ENCODE assay signal across 21 cellular contexts in genomic region chr17:50837980-50838954, GRCh38. TPM values are rescaled to one million over a fixed set of nuclear protein-coding genes. Genes with fewer than 3 reads are reported as not detected.
DNase-seq lines count a peak whose midpoint lies in the region; ATAC-seq and TF ChIP-seq lines count a peak whose summit lies in the region.
"Had no signal": no experiment of that assay in that cellular context is flagged by ENCODE, and none has a peak within 500 bp of the region (broad histone marks: within the 10 kb centered on the region; RNA-seq: fewer than 3 reads in every experiment).

No MANE protein-coding gene starts in this region.

- H3K9me3 ChIP-seq in A673 (ENCODE audit: low read depth, low read length, poor library complexity, severe bottlenecking) = no peaks in the 10 kb centered on the region

- BruUV-seq in A673 (replicated peaks; lab: Mats Ljungman, UMichigan) = no TSS peak

- H3K27ac ChIP-seq in angular gyrus (ENCODE audit: low read depth, low read length) (peak overlapping the region; percentile 97), A673 (ENCODE audit: low read depth, low read length, poor library complexity, severe bottlenecking) (no peak overlapping the region)

- DNase-seq in GM13977 (ENCODE audit: low spot score) (peak; percentile 18), iPS-NIHi7 (ENCODE audit: extremely low spot score) (peak; percentile 7), pons (ENCODE audit: low spot score) (peak; percentile 82), A673 (ENCODE audit: low spot score) (no peak)
- no peak for DNase-seq in effector memory CD8-positive, alpha-beta T cell
- DNase-seq: foreskin melanocyte; KG1; NCI-H1694; nephron progenitor cell; stimulated activated CD4-positive, alpha-beta T cell treated with anti-CD3 and anti-CD28 coated beads, Interleukin-12 subunit alpha, Interleukin-12 subunit beta, amount 100 ng/mL, for 4 hours; SW 1271 had no signal

- CTCF ChIA-PET in A673 (lab: Charles Lee) = no interaction called here

- H3K4me1 ChIP-seq in A673 (ENCODE audit: insufficient read depth, low read length, poor library complexity, severe bottlenecking) = no peaks in the 10 kb centered on the region

- H3K4me1 Mint-ChIP-seq in effector memory CD8-positive, alpha-beta T cell (ENCODE audit: low read depth in 2 of 2) = peaks cover 6 to 11% of the 10 kb centered on the region in 2 donors

- H3K27ac Mint-ChIP-seq in effector memory CD8-positive, alpha-beta T cell = no peak overlapping the region
- H3K27ac Mint-ChIP-seq: CD14-positive monocyte, mesothelial cell of epicardium, nephron progenitor cell had no signal

- no peak overlapping the region for H3K4me3 ChIP-seq in A673 (ENCODE audit: low read depth, low read length, poor library complexity, severe bottlenecking)

- TF ChIP-seq CTCF in GM13977 (IDR thresholded peaks at IDR 0.05; ENCODE audit: extremely low read depth, insufficient read depth, missing control alignments) (no peak), A673 (conservative IDR thresholded peaks at IDR 0.05; ENCODE audit: low read depth, low read length) (no peak)

- intact Hi-C loops in A673 (cut with micrococcal nuclease; ENCODE audit: unreplicated experiment) = no loop called here

- in situ Hi-C loops in GM13977 (cut with MboI; ENCODE audit: low pct_unique_long_range_greater_than_20kb, low sequenced_read_pairs, unreplicated experiment) = loop anchor here (5.0 kb wide), 1 partner anchor 56 kb away; no protein-coding TSS in a partner anchor

- no peak overlapping the region for H3K4me3 Mint-ChIP-seq in effector memory CD8-positive, alpha-beta T cell
- H3K4me3 Mint-ChIP-seq: CD14-positive monocyte, mesothelial cell of epicardium, nephron progenitor cell had no signal

- H3K27me3 ChIP-seq in A673 (replicated peaks; ENCODE audit: insufficient read depth, low read depth, low read length, poor library complexity) = no peaks in the 10 kb centered on the region

- POLR2A ChIA-PET in A673 (lab: Charles Lee; ENCODE audit: low non-redundant PET) = no interaction called here

- no peaks in the 10 kb centered on the region for H3K9me3 Mint-ChIP-seq in effector memory CD8-positive, alpha-beta T cell
- H3K9me3 Mint-ChIP-seq: CD14-positive monocyte, mesothelial cell of epicardium, nephron progenitor cell had no signal

- peaks cover 25 to 30% of the 10 kb centered on the region in 2 donors for H3K27me3 Mint-ChIP-seq in effector memory CD8-positive, alpha-beta T cell

- ATAC-seq in effector memory CD8-positive, alpha-beta T cell (replicated peaks) = no peak
- ATAC-seq in HG03520 (IDR thresholded peaks at IDR 0.05; ENCODE audit: unreplicated experiment) = no peak
- no peak for ATAC-seq in GM19455 (IDR thresholded peaks at IDR 0.05; ENCODE audit: unreplicated experiment)
- ATAC-seq: left lobe of liver had no signal

- H3K36me3 ChIP-seq in A673 (ENCODE audit: insufficient read depth, low read length, poor library complexity, severe bottlenecking) = no peaks in the 10 kb centered on the region

- H3K36me3 Mint-ChIP-seq in effector memory CD8-positive, alpha-beta T cell (ENCODE audit: insufficient read depth) = peaks cover 7% of the 10 kb centered on the region
- H3K36me3 Mint-ChIP-seq: CD14-positive monocyte, mesothelial cell of epicardium had no signal

RNA-seq across cellular contexts. Expression of gene WFIKKN2, which starts 2.9 kb away (rescaled TPM):
- total RNA-seq in A673 (2021) = not detected in 2 replicates
- total RNA-seq: bronchial epithelial cell, G401, OCI-LY7, pulmonary artery endothelial cell had no signal

RNA-seq across cellular contexts. Expression of gene TOB1, which starts 27.9 kb away (rescaled TPM):
- 19.3 and 24.4 TPM in 2 replicates for total RNA-seq in A673 (2021)

Comparison
In these comparisons a context has a peak if more than half of its experiments do, and no peak if none do; other contexts are left out.
1. DNase-seq: peak in GM13977 (single experiment), iPS-NIHi7 (single experiment) and pons (single experiment); none in A673 (single experiment) and effector memory CD8-positive, alpha-beta T cell (0 of 3).